8 cellular contexts compared by ENCODE assay signal in genomic region chr18:23259701-23260661, GRCh38.
DNase-seq lines count a peak whose midpoint lies in the region; ATAC-seq and TF ChIP-seq lines count a peak whose summit lies in the region.

No MANE protein-coding gene starts in this region.

- H3K36me3 ChIP-seq in fibroblast of lung (ENCODE audit: control insufficient read depth, insufficient read depth, low read length) = no peaks in the 10 kb centered on the region

- H3K27me3 ChIP-seq in fibroblast of lung (ENCODE audit: control insufficient read depth, insufficient read depth, low read length) = no peaks in the 10 kb centered on the region

- TF ChIP-seq CTCF in HFF-Myc (IDR thresholded peaks at IDR 0.05; ENCODE audit: low read depth, low read length, missing control alignments) = no peak
- no peak for TF ChIP-seq CTCF in activated B cell treated with CpG ODN at 0.5 μM for 24 hours (IDR thresholded peaks at IDR 0.05)
- no peak for TF ChIP-seq CTCF in fibroblast of lung (conservative IDR thresholded peaks at IDR 0.05 in 1 of 2, IDR thresholded peaks at IDR 0.05 in 1 of 2; ENCODE audit: low read depth in 1 of 2, low read length in 2 of 2)

- peak overlapping the region; percentile 30 for H3K27ac ChIP-seq in fibroblast of lung (ENCODE audit: insufficient read depth, low read length)

- ATAC-seq in activated B cell treated with CpG ODN at 0.5 μM for 24 hours (ENCODE audit: low read depth) = peak; percentile 67
- peak; percentile 74 for ATAC-seq in naive thymus-derived CD8-positive, alpha-beta T cell

- no peaks in the 10 kb centered on the region for H3K9me3 ChIP-seq in fibroblast of lung (ENCODE audit: control insufficient read depth, insufficient read depth, low read depth, low read length)

- no peak overlapping the region for H3K4me3 ChIP-seq in HFF-Myc (replicated peaks; ENCODE audit: low read depth, low read length)
- peak overlapping the region in 1 of 4 experiments; percentile 25 for H3K4me3 ChIP-seq in fibroblast of lung (replicated peaks in 1 of 4; ENCODE audit: control extremely low read depth in 1 of 4, insufficient read depth in 1 of 4, low read depth in 3 of 4, low read length in 4 of 4)

- H3K4me1 ChIP-seq in fibroblast of lung (ENCODE audit: control insufficient read depth, extremely low read depth, insufficient read depth, low read length) = peaks cover 20% of the 10 kb centered on the region

- CTCF ChIA-PET in activated B cell treated with CpG ODN at 0.5 μM for 24 hours (lab: Charles Lee) = interaction anchor here (1.9 kb wide), 1 partner anchor 28 kb away, joined by 5 read pairs; no protein-coding TSS in a partner anchor

- H2AFZ ChIP-seq in fibroblast of lung (ENCODE audit: low read length) = peak overlapping the region; percentile 31

- POLR2A ChIA-PET in activated B cell treated with CpG ODN at 0.5 μM for 24 hours (lab: Charles Lee) = interaction anchor here (0.6 to 3.7 kb wide), 18 partner anchors 10 to 148 kb away, joined by 3 to 23 read pairs (median 5); no protein-coding TSS in a partner anchor
- POLR2A ChIA-PET in naive thymus-derived CD8-positive, alpha-beta T cell (lab: Charles Lee) = no interaction called here

- DNase-seq in activated CD4-positive, alpha-beta T cell treated with anti-CD3 and anti-CD28 coated beads, Interleukin-2, amount 10 ng/mL, durations not matched to agents 24 days and 14 days = peak; percentile 61
- no peak for DNase-seq in activated CD4-positive, alpha-beta T cell treated with anti-CD3 and anti-CD28 coated beads, Interleukin-2, amount 50 U/mL, for 4 hours
- DNase-seq in HFF-Myc (ENCODE audit: extremely low read depth, low read depth) = peak; percentile 59
- DNase-seq in NCI-H1417 (lab: John Stamatoyannopoulos, UW) = peak; percentile 83 to 93 (median 92)
- DNase-seq in activated B cell treated with CpG ODN at 0.5 μM for 24 hours = no peak
- peak; percentile 66 to 85 for DNase-seq in fibroblast of lung (ENCODE audit: low read depth in 2 of 2)
- peak in 6 of 10 donors; percentile 14 to 27 (median 22) for DNase-seq in naive thymus-derived CD8-positive, alpha-beta T cell
- DNase-seq in T1000 (lab: John Stamatoyannopoulos, UW) = no peak

- no peak overlapping the region for H3K9ac ChIP-seq in fibroblast of lung (ENCODE audit: insufficient read depth, low read length)

- peak overlapping the region; percentile 50 for H3K4me3 Mint-ChIP-seq in activated CD4-positive, alpha-beta T cell treated with anti-CD3 and anti-CD28 coated beads, Interleukin-2, amount 10 ng/mL, durations not matched to agents 24 days and 14 days
- peak overlapping the region; percentile 76 for H3K4me3 Mint-ChIP-seq in activated B cell treated with CpG ODN at 0.5 μM for 24 hours
- H3K4me3 Mint-ChIP-seq in naive thymus-derived CD8-positive, alpha-beta T cell = peak overlapping the region; percentile 71 to 87 (median 78)

- H3K27me3 Mint-ChIP-seq in activated CD4-positive, alpha-beta T cell treated with anti-CD3 and anti-CD28 coated beads, Interleukin-2, amount 10 ng/mL, durations not matched to agents 24 days and 14 days = no peaks in the 10 kb centered on the region
- H3K27me3 Mint-ChIP-seq in activated B cell treated with CpG ODN at 0.5 μM for 24 hours = no peaks in the 10 kb centered on the region
- no peaks in the 10 kb centered on the region for H3K27me3 Mint-ChIP-seq in naive thymus-derived CD8-positive, alpha-beta T cell

- no peaks in the 10 kb centered on the region for H4K20me1 ChIP-seq in fibroblast of lung (ENCODE audit: control insufficient read depth, extremely low read depth, insufficient read depth, low read length)

- no peaks in the 10 kb centered on the region for H3K9me3 Mint-ChIP-seq in activated CD4-positive, alpha-beta T cell treated with anti-CD3 and anti-CD28 coated beads, Interleukin-2, amount 10 ng/mL, durations not matched to agents 24 days and 14 days
- no peaks in the 10 kb centered on the region for H3K9me3 Mint-ChIP-seq in activated B cell treated with CpG ODN at 0.5 μM for 24 hours
- H3K9me3 Mint-ChIP-seq in naive thymus-derived CD8-positive, alpha-beta T cell = no peaks in the 10 kb centered on the region

- H3K4me1 Mint-ChIP-seq in activated CD4-positive, alpha-beta T cell treated with anti-CD3 and anti-CD28 coated beads, Interleukin-2, amount 10 ng/mL, durations not matched to agents 24 days and 14 days = peaks cover 32% of the 10 kb centered on the region
- peaks cover 46% of the 10 kb centered on the region for H3K4me1 Mint-ChIP-seq in activated B cell treated with CpG ODN at 0.5 μM for 24 hours
- peaks cover 17 to 38% (median 34%) of the 10 kb centered on the region in 4 donors for H3K4me1 Mint-ChIP-seq in naive thymus-derived CD8-positive, alpha-beta T cell

- H3K36me3 Mint-ChIP-seq in activated CD4-positive, alpha-beta T cell treated with anti-CD3 and anti-CD28 coated beads, Interleukin-2, amount 10 ng/mL, durations not matched to agents 24 days and 14 days (ENCODE audit: low read depth) = peaks cover 8% of the 10 kb centered on the region
- peaks cover 5% of the 10 kb centered on the region for H3K36me3 Mint-ChIP-seq in activated B cell treated with CpG ODN at 0.5 μM for 24 hours (ENCODE audit: low read depth)
- no peaks in the 10 kb centered on the region for H3K36me3 Mint-ChIP-seq in naive thymus-derived CD8-positive, alpha-beta T cell

- H3K4me2 ChIP-seq in fibroblast of lung (ENCODE audit: extremely low read depth, insufficient read depth, low read length) = peak overlapping the region; percentile 30

- intact Hi-C loops in activated CD4-positive, alpha-beta T cell treated with anti-CD3 and anti-CD28 coated beads, Interleukin-2, amount 10 ng/mL, durations not matched to agents 24 days and 14 days (cut with micrococcal nuclease) = no loop called here
- intact Hi-C loops in activated B cell treated with CpG ODN at 0.5 μM for 24 hours (cut with micrococcal nuclease) = no loop called here

- H3K79me2 ChIP-seq in fibroblast of lung (ENCODE audit: control insufficient read depth, insufficient read depth, low read length) = no peaks in the 10 kb centered on the region

- H3K27ac Mint-ChIP-seq in activated CD4-positive, alpha-beta T cell treated with anti-CD3 and anti-CD28 coated beads, Interleukin-2, amount 10 ng/mL, durations not matched to agents 24 days and 14 days = peak overlapping the region; percentile 5
- H3K27ac Mint-ChIP-seq in activated B cell treated with CpG ODN at 0.5 μM for 24 hours = peak overlapping the region; percentile 79
- peak overlapping the region; percentile 41 to 88 (median 80) for H3K27ac Mint-ChIP-seq in naive thymus-derived CD8-positive, alpha-beta T cell

Comparison
In these comparisons a context has a peak if more than half of its experiments do, and no peak if none do; other contexts are left out.
1. DNase-seq: peak in activated CD4-positive, alpha-beta T cell treated with anti-CD3 and anti-CD28 coated beads, Interleukin-2, amount 10 ng/mL, durations not matched to agents 24 days and 14 days (single experiment), HFF-Myc (single experiment), NCI-H1417 (3 of 3), fibroblast of lung (2 of 2) and naive thymus-derived CD8-positive, alpha-beta T cell (6 of 10); none in activated CD4-positive, alpha-beta T cell treated with anti-CD3 and anti-CD28 coated beads, Interleukin-2, amount 50 U/mL, for 4 hours (0 of 2), activated B cell treated with CpG ODN at 0.5 μM for 24 hours (single experiment) and T1000 (single experiment).
2. H3K27ac Mint-ChIP-seq: peak in every context shown above with its lines; median percentile 80 in naive thymus-derived CD8-positive, alpha-beta T cell; 79 in activated B cell treated with CpG ODN at 0.5 μM for 24 hours; 5 in activated CD4-positive, alpha-beta T cell treated with anti-CD3 and anti-CD28 coated beads, Interleukin-2, amount 10 ng/mL, durations not matched to agents 24 days and 14 days.
3. Peak in every context shown above with its lines, with median percentiles within 50 percentile points of each other: H3K4me3 Mint-ChIP-seq.